18 cellular contexts compared by ENCODE assay signal in genomic region chr2:224722777-224723176, GRCh38. TPM values are rescaled to one million over a fixed set of nuclear protein-coding genes. Genes with fewer than 3 reads are reported as not detected.
"Had no signal": no experiment of that assay in that cellular context is flagged by ENCODE, and none has a peak within 500 bp of the region (broad histone marks: within the 10 kb centered on the region; RNA-seq: fewer than 3 reads in every experiment).

No MANE protein-coding gene starts in this region.

- H3K36me3 ChIP-seq: cardiac muscle cell, esophagus squamous epithelium, heart left ventricle, left lung, tibial artery, vagina had no signal

- H3K27ac Mint-ChIP-seq: activated CD4-positive, alpha-beta memory T cell treated with anti-CD3 and anti-CD28 coated beads, Interleukin-2, amount 10 ng/mL, durations not matched to agents 7 days and 5 days; activated naive CD8-positive, alpha-beta T cell treated with anti-CD3 and anti-CD28 coated beads, Interleukin-2, amount 10 ng/mL, durations not matched to agents 7 days and 5 days; activated T-cell treated with anti-CD3 and anti-CD28 coated beads, Interleukin-2, amount 50 U/mL, for 72 hours; memory B cell had no signal

- H3K9me3 ChIP-seq: esophagus squamous epithelium, tibial artery, vagina had no signal

- H3K9me3 Mint-ChIP-seq: activated CD4-positive, alpha-beta memory T cell treated with anti-CD3 and anti-CD28 coated beads, Interleukin-2, amount 10 ng/mL, durations not matched to agents 7 days and 5 days; activated T-cell treated with anti-CD3 and anti-CD28 coated beads, Interleukin-2, amount 50 U/mL, for 72 hours had no signal

- H3K4me3 ChIP-seq: cardiac muscle cell, esophagus squamous epithelium, heart left ventricle, left lung, tibial artery, vagina had no signal

- DNase-seq: activated CD4-positive, alpha-beta memory T cell treated with anti-CD3 and anti-CD28 coated beads, Interleukin-2, amount 10 ng/mL, durations not matched to agents 7 days and 5 days; activated naive CD8-positive, alpha-beta T cell treated with anti-CD3 and anti-CD28 coated beads, Interleukin-2, amount 10 ng/mL, durations not matched to agents 7 days and 5 days; activated T-cell treated with anti-CD3 and anti-CD28 coated beads, Interleukin-2, amount 50 U/mL, for 72 hours; aorta; esophagus squamous epithelium; foreskin fibroblast; heart left ventricle; left lung; tibial artery had no signal

- H3K27me3 ChIP-seq: cardiac muscle cell, esophagus squamous epithelium, heart left ventricle, left lung, tibial artery, vagina had no signal

- H3K36me3 Mint-ChIP-seq: activated naive CD8-positive, alpha-beta T cell treated with anti-CD3 and anti-CD28 coated beads, Interleukin-2, amount 10 ng/mL, durations not matched to agents 7 days and 5 days; memory B cell had no signal

- H3K27ac ChIP-seq: cardiac muscle cell, esophagus squamous epithelium, heart left ventricle, left lung, tibial artery, vagina, VCaP had no signal

- H3K4me3 Mint-ChIP-seq: activated CD4-positive, alpha-beta memory T cell treated with anti-CD3 and anti-CD28 coated beads, Interleukin-2, amount 10 ng/mL, durations not matched to agents 7 days and 5 days; activated naive CD8-positive, alpha-beta T cell treated with anti-CD3 and anti-CD28 coated beads, Interleukin-2, amount 10 ng/mL, durations not matched to agents 7 days and 5 days; activated T-cell treated with anti-CD3 and anti-CD28 coated beads, Interleukin-2, amount 50 U/mL, for 72 hours; memory B cell; neural crest cell had no signal

- H3K4me1 Mint-ChIP-seq: activated CD4-positive, alpha-beta memory T cell treated with anti-CD3 and anti-CD28 coated beads, Interleukin-2, amount 10 ng/mL, durations not matched to agents 7 days and 5 days; activated naive CD8-positive, alpha-beta T cell treated with anti-CD3 and anti-CD28 coated beads, Interleukin-2, amount 10 ng/mL, durations not matched to agents 7 days and 5 days; memory B cell; neural crest cell had no signal

- H3K4me1 ChIP-seq: esophagus squamous epithelium, left lung, tibial artery, vagina had no signal

- ATAC-seq: left lung had no signal

- H3K27me3 Mint-ChIP-seq: memory B cell had no signal

RNA-seq across cellular contexts. Expression of gene CCDC195, which starts 6.6 kb away (rescaled TPM):
- total RNA-seq: activated CD4-positive, alpha-beta memory T cell treated with anti-CD3 and anti-CD28 coated beads, Interleukin-2, amount 10 ng/mL, durations not matched to agents 7 days and 5 days; activated naive CD8-positive, alpha-beta T cell treated with anti-CD3 and anti-CD28 coated beads, Interleukin-2, amount 10 ng/mL, durations not matched to agents 7 days and 5 days; activated T-cell treated with anti-CD3 and anti-CD28 coated beads, Interleukin-2, amount 50 U/mL, for 72 hours; aorta; cardiac muscle cell; esophagus squamous epithelium; heart left ventricle; left lung; mucosa of gallbladder; neural crest cell; osteocyte; renal cortical epithelial cell; skeletal muscle tissue; vagina had no signal
